8 cellular contexts compared by ENCODE assay signal in the genomic region with DNA sequence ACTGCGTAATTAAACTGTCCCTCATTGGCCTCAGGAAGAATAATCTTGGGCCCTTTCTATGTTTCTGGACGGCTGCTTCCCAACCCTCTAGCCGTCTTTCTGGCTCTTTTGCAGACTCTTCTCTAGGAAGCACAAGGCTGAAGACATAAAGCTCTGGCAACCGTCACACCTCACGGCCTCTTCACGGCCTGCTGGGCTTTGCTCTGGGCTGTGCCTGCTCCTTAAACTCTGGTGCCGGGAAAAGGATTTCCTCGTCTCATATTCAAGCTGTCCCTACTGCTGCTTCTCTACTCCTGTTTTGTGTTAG. TPM values are rescaled to one million over a fixed set of nuclear protein-coding genes. Genes with fewer than 3 reads are reported as not detected.
DNase-seq lines count a peak whose midpoint lies in the region; ATAC-seq and TF ChIP-seq lines count a peak whose summit lies in the region.

No MANE protein-coding gene starts in this region.

- H3K9ac ChIP-seq in Loucy (ENCODE audit: low read depth, low read length, poor library complexity, severe bottlenecking), result peak overlapping the region; percentile 89

- no peaks in the 10 kb centered on the region for H3F3A ChIP-seq in Loucy (ENCODE audit: low read depth)

- no peaks in the 10 kb centered on the region for H3K9me2 ChIP-seq in Loucy (replicated peaks; ENCODE audit: low read depth, low read length)

- H3K4me3 ChIP-seq in CD4-positive, CD25-positive, alpha-beta regulatory T cell (ENCODE audit: low read depth, low read length), result peak overlapping the region; percentile 95
- peak overlapping the region; percentile 83 for H3K4me3 ChIP-seq in Loucy (ENCODE audit: low read length, poor library complexity, severe bottlenecking)
- peak overlapping the region; percentile 64 for H3K4me3 ChIP-seq in effector memory CD4-positive, alpha-beta T cell (ENCODE audit: insufficient read depth, low read depth, low read length, poor library complexity, severe bottlenecking)

- peaks cover 61% of the 10 kb centered on the region for H3K79me2 ChIP-seq in Loucy (ENCODE audit: insufficient read depth, low read length)

- H3K27ac ChIP-seq in CD4-positive, CD25-positive, alpha-beta regulatory T cell (ENCODE audit: insufficient read depth, low read length, poor library complexity, severe bottlenecking), result peak overlapping the region; percentile 87
- peak overlapping the region; percentile 74 for H3K27ac ChIP-seq in effector memory CD4-positive, alpha-beta T cell (ENCODE audit: insufficient read depth, low read length, poor library complexity, severe bottlenecking)

- H3K9me3 ChIP-seq in CD4-positive, CD25-positive, alpha-beta regulatory T cell (ENCODE audit: control insufficient read depth in 2 of 2, low read length in 2 of 2), result no peaks in the 10 kb centered on the region
- H3K9me3 ChIP-seq in Loucy (ENCODE audit: insufficient read depth, low read depth, low read length), result no peaks in the 10 kb centered on the region
- H3K9me3 ChIP-seq in effector memory CD4-positive, alpha-beta T cell (ENCODE audit: control insufficient read depth, low read length), result no peaks in the 10 kb centered on the region

- H3K27me3 ChIP-seq in CD4-positive, CD25-positive, alpha-beta regulatory T cell (ENCODE audit: control insufficient read depth, insufficient read depth, low read length), result no peaks in the 10 kb centered on the region
- H3K27me3 ChIP-seq in Loucy (ENCODE audit: insufficient read depth, low read length, poor library complexity, severe bottlenecking), result no peaks in the 10 kb centered on the region
- H3K27me3 ChIP-seq in effector memory CD4-positive, alpha-beta T cell (replicated peaks; ENCODE audit: control insufficient read depth, insufficient read depth, low read length, poor library complexity, severe bottlenecking), result no peaks in the 10 kb centered on the region

- TF ChIP-seq CTCF in Loucy (conservative IDR thresholded peaks at IDR 0.05; ENCODE audit: low read length) (no peak), neural crest cell (conservative IDR thresholded peaks at IDR 0.05) (no peak)

- peak overlapping the region; percentile 52; the same call in 1 of the 2 replicates for H2AFZ ChIP-seq in Loucy (ENCODE audit: low read length)

- peak overlapping the region; percentile 99 for H3K4me2 ChIP-seq in Loucy (ENCODE audit: low read depth, low read length, poor library complexity, severe bottlenecking)

- CTCF ChIA-PET in HEK293T (lab: Yijun Ruan, JAX), result no interaction called here

- H3K9me3 Mint-ChIP-seq in CD4-positive, CD25-positive, alpha-beta regulatory T cell, result peaks cover 0 to 2% (median 0%) of the 10 kb centered on the region in 7 donors
- peaks cover 1% of the 10 kb centered on the region for H3K9me3 Mint-ChIP-seq in neural crest cell

- ATAC-seq in CD4-positive, CD25-positive, alpha-beta regulatory T cell (ENCODE audit: low read depth in 2 of 2), result no peak
- ATAC-seq in GM21367 (IDR thresholded peaks at IDR 0.05; ENCODE audit: unreplicated experiment), result no peak

- peaks cover 42 to 73% (median 66%) of the 10 kb centered on the region in 4 donors for H3K4me1 Mint-ChIP-seq in CD4-positive, CD25-positive, alpha-beta regulatory T cell
- peaks cover 4% of the 10 kb centered on the region for H3K4me1 Mint-ChIP-seq in neural crest cell

- H3K36me3 Mint-ChIP-seq in CD4-positive, CD25-positive, alpha-beta regulatory T cell, result peaks cover 43% of the 10 kb centered on the region
- peaks cover 3% of the 10 kb centered on the region for H3K36me3 Mint-ChIP-seq in neural crest cell (ENCODE audit: low read depth)

- peak overlapping the region; percentile 92 to 99 (median 92) for H3K27ac Mint-ChIP-seq in CD4-positive, CD25-positive, alpha-beta regulatory T cell
- peak overlapping the region; percentile 38 for H3K27ac Mint-ChIP-seq in neural crest cell (ENCODE audit: unreplicated experiment)

- H3K27me3 Mint-ChIP-seq in CD4-positive, CD25-positive, alpha-beta regulatory T cell, result no peaks in the 10 kb centered on the region
- H3K27me3 Mint-ChIP-seq in neural crest cell (ENCODE audit: low read depth), result no peaks in the 10 kb centered on the region

- no peak for DNase-seq in CD4-positive, CD25-positive, alpha-beta regulatory T cell
- no peak for DNase-seq in effector memory CD4-positive, alpha-beta T cell
- DNase-seq in neural crest cell (ENCODE audit: low read depth, low spot score) (no peak), NCI-H146 treated with DMSO at 0.1 percent for 48 hours (lab: John Stamatoyannopoulos, UW; ENCODE audit: unreplicated experiment) (no peak), putamen (ENCODE audit: low spot score) (no peak), HEK293T (ENCODE audit: extremely low spot score) (no peak)

- peaks cover 43% of the 10 kb centered on the region for H4K20me1 ChIP-seq in Loucy (ENCODE audit: insufficient read depth, low read length, poor library complexity, severe bottlenecking)

- H3K36me3 ChIP-seq in CD4-positive, CD25-positive, alpha-beta regulatory T cell (ENCODE audit: control insufficient read depth, insufficient read depth, low read length), result peaks cover 24% of the 10 kb centered on the region
- H3K36me3 ChIP-seq in Loucy (ENCODE audit: insufficient read depth, low read length), result no peaks in the 10 kb centered on the region
- H3K36me3 ChIP-seq in effector memory CD4-positive, alpha-beta T cell (ENCODE audit: control insufficient read depth, insufficient read depth, low read length), result peaks cover 3% of the 10 kb centered on the region

- peaks cover 65% of the 10 kb centered on the region for H3K4me1 ChIP-seq in CD4-positive, CD25-positive, alpha-beta regulatory T cell (ENCODE audit: control insufficient read depth, insufficient read depth, low read length, poor library complexity, severe bottlenecking)
- peaks cover 66% of the 10 kb centered on the region for H3K4me1 ChIP-seq in Loucy (ENCODE audit: insufficient read depth, low read length, poor library complexity, severe bottlenecking)
- peaks cover 34% of the 10 kb centered on the region for H3K4me1 ChIP-seq in effector memory CD4-positive, alpha-beta T cell (ENCODE audit: control insufficient read depth, insufficient read depth, low read length, poor library complexity, severe bottlenecking)

- POLR2A ChIA-PET in HEK293T (lab: Yijun Ruan, JAX), result no interaction called here

- H3K4me3 Mint-ChIP-seq in CD4-positive, CD25-positive, alpha-beta regulatory T cell, result peak overlapping the region; percentile 91 to 100 (median 94)
- no peak overlapping the region for H3K4me3 Mint-ChIP-seq in neural crest cell

TF ChIP-seq in HEK293T, 16 proteins besides CTCF, POLR2A, EP300 and RAD21:
- TF ChIP-seq L3MBTL2 (conservative IDR thresholded peaks at IDR 0.05) (no peak), FOXA1 (IDR thresholded peaks at IDR 0.05) (no peak), FOXM1 (IDR thresholded peaks at IDR 0.05; ENCODE audit: borderline replicate concordance) (no peak), NFRKB (IDR thresholded peaks at IDR 0.05) (no peak), HDGF (IDR thresholded peaks at IDR 0.05; ENCODE audit: borderline replicate concordance) (no peak), FOXK2 (IDR thresholded peaks at IDR 0.05) (no peak), TARDBP (IDR thresholded peaks at IDR 0.05) (no peak)
- TF ChIP-seq, protein P1, sequence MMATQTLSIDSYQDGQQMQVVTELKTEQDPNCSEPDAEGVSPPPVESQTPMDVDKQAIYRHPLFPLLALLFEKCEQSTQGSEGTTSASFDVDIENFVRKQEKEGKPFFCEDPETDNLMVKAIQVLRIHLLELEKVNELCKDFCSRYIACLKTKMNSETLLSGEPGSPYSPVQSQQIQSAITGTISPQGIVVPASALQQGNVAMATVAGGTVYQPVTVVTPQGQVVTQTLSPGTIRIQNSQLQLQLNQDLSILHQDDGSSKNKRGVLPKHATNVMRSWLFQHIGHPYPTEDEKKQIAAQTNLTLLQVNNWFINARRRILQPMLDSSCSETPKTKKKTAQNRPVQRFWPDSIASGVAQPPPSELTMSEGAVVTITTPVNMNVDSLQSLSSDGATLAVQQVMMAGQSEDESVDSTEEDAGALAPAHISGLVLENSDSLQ (IDR thresholded peaks at IDR 0.05), result no peak

RNA-seq across cellular contexts. Expression of a gene that starts 36.0 kb away (rescaled TPM):
- 473 TPM for total RNA-seq in CD4-positive, CD25-positive, alpha-beta regulatory T cell
- polyA plus RNA-seq in CD4-positive, CD25-positive, alpha-beta regulatory T cell, result 100 to 1,000 TPM in 2 of 4 donors, 10 to 100 TPM in 2; 95.5 to 114 (median 105) TPM
- 19.2 and 20.1 TPM in 2 replicates for total RNA-seq in neural crest cell

Comparison
In these comparisons a context has a peak if more than half of its experiments do, and no peak if none do; other contexts are left out.
1. RNA of a gene that starts 36.0 kb away (total RNA-seq): 473 TPM in CD4-positive, CD25-positive, alpha-beta regulatory T cell (single experiment); 19.2 to 20.1 TPM in neural crest cell; every median in the first group is over 10 times any median in the second.
2. Peak in every context shown above with its lines, with median percentiles within 50 percentile points of each other: H3K4me3 ChIP-seq.